1 cellular context compared by ENCODE assay signal in the genomic region with DNA sequence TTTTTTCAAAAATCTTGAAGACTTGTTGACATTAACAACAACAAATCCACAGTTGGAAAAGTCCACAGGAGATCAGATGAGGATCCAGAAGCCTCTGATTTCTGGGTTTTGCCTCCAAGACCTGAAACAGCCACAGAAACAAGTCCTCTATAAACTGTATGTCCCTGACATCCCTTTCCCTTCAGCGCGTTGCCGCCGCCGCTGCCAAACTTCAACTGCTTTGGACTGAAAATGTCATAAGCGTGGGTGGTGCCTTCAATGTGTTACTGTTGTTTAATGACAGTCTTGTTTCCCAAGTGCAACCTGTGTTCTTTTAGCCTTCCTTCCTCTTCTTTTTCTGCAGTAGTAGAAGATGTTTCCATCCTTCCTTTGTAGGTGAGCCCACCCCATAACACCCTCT.
TF ChIP-seq lines count a peak whose summit lies in the region.

No MANE protein-coding gene starts in this region.

TF ChIP-seq in H1, 55 proteins besides CTCF, POLR2A, EP300 and RAD21:
- TF ChIP-seq, protein P1, sequence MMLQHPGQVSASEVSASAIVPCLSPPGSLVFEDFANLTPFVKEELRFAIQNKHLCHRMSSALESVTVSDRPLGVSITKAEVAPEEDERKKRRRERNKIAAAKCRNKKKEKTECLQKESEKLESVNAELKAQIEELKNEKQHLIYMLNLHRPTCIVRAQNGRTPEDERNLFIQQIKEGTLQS (IDR thresholded peaks at IDR 0.05; ENCODE audit: insufficient read depth, low read depth, low read length): no peak
- TF ChIP-seq RNF2 (IDR thresholded peaks at IDR 0.05; ENCODE audit: borderline replicate concordance, low read depth, low read length, missing control alignments, poor library complexity, severe bottlenecking): no peak
- no peak for TF ChIP-seq CTBP2 (IDR thresholded peaks at IDR 0.05; ENCODE audit: borderline replicate concordance, insufficient read depth, insufficient read length, low read length)
- TF ChIP-seq SP2 (IDR thresholded peaks at IDR 0.05; ENCODE audit: low read length): no peak
- TF ChIP-seq SIN3A (conservative IDR thresholded peaks at IDR 0.05 in 1 of 2, IDR thresholded peaks at IDR 0.05 in 1 of 2; ENCODE audit: low read depth in 1 of 2, low read length in 2 of 2): no peak
- no peak for TF ChIP-seq CREB1 (IDR thresholded peaks at IDR 0.05)
- no peak for TF ChIP-seq CBX8 (IDR thresholded peaks at IDR 0.05; ENCODE audit: borderline replicate concordance, low read depth, low read length)
- TF ChIP-seq TBP (IDR thresholded peaks at IDR 0.05; ENCODE audit: low read depth, low read length): no peak
- no peak for TF ChIP-seq YY1 (IDR thresholded peaks at IDR 0.05; ENCODE audit: low read depth, low read length)
- no peak for TF ChIP-seq NRF1 (IDR thresholded peaks at IDR 0.05; ENCODE audit: low read depth, low read length)
- TF ChIP-seq, protein P2, sequence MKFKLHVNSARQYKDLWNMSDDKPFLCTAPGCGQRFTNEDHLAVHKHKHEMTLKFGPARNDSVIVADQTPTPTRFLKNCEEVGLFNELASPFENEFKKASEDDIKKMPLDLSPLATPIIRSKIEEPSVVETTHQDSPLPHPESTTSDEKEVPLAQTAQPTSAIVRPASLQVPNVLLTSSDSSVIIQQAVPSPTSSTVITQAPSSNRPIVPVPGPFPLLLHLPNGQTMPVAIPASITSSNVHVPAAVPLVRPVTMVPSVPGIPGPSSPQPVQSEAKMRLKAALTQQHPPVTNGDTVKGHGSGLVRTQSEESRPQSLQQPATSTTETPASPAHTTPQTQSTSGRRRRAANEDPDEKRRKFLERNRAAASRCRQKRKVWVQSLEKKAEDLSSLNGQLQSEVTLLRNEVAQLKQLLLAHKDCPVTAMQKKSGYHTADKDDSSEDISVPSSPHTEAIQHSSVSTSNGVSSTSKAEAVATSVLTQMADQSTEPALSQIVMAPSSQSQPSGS (IDR thresholded peaks at IDR 0.05; ENCODE audit: low read length): no peak
- no peak for TF ChIP-seq SP1 (IDR thresholded peaks at IDR 0.05; ENCODE audit: low read depth, low read length)
- TF ChIP-seq, protein P3, sequence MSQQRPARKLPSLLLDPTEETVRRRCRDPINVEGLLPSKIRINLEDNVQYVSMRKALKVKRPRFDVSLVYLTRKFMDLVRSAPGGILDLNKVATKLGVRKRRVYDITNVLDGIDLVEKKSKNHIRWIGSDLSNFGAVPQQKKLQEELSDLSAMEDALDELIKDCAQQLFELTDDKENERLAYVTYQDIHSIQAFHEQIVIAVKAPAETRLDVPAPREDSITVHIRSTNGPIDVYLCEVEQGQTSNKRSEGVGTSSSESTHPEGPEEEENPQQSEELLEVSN (IDR thresholded peaks at IDR 0.05): no peak
- TF ChIP-seq CEBPB (IDR thresholded peaks at IDR 0.05; ENCODE audit: low read depth, low read length): no peak
- no peak for TF ChIP-seq KDM4A (IDR thresholded peaks at IDR 0.05; ENCODE audit: low read depth, low read length, severe bottlenecking)
- no peak for TF ChIP-seq PHF8 (conservative IDR thresholded peaks at IDR 0.05; ENCODE audit: low read depth, low read length)
- TF ChIP-seq EZH2 (IDR thresholded peaks at IDR 0.05; ENCODE audit: low read depth, low read length, severe bottlenecking): no peak
